ENCODE assay signal across 8 cellular contexts in genomic region chr12:82593901-82594396, GRCh38.
DNase-seq lines count a peak whose midpoint lies in the region; ATAC-seq and TF ChIP-seq lines count a peak whose summit lies in the region.

No MANE protein-coding gene starts in this region.

- TF ChIP-seq EP300 in transverse colon (IDR thresholded peaks at IDR 0.05; ENCODE audit: low read depth) = no peak

- DNase-seq in glomerular visceral epithelial cell (ENCODE audit: extremely low spot score) = peak; percentile 3
- no peak for DNase-seq in lower leg skin (ENCODE audit: low spot score in 2 of 2)
- no peak for DNase-seq in SIG-M5 treated with dmso at 0.1 percent for 504 hours (lab: John Stamatoyannopoulos, UW; ENCODE audit: unreplicated experiment)
- DNase-seq in activated effector memory CD4-positive, alpha-beta T cell treated with anti-CD3 and anti-CD28 coated beads, Interleukin-2, amount 50 U/mL, for 16 hours = no peak
- no peak for DNase-seq in transverse colon

- TF ChIP-seq POLR2A in lower leg skin (IDR thresholded peaks at IDR 0.05) = no peak
- TF ChIP-seq POLR2A in transverse colon (IDR thresholded peaks at IDR 0.05) = no peak

- H3K4me3 ChIP-seq in lower leg skin (ENCODE audit: low read depth, poor library complexity, severe bottlenecking) (no peak overlapping the region), transverse colon (no peak overlapping the region)

- intact Hi-C loops in lower leg skin (cut with DNase I; ENCODE audit: low total_unique reads) (no loop called here), transverse colon (cut with DNase I; ENCODE audit: low total_unique reads) (no loop called here)

- H3K27ac ChIP-seq in transverse colon = no peak overlapping the region

- ATAC-seq in GM18517 (IDR thresholded peaks at IDR 0.05; ENCODE audit: unreplicated experiment) (peak; percentile 93), GM21576 (IDR thresholded peaks at IDR 0.05; ENCODE audit: unreplicated experiment) (peak; percentile 92), HG03432 (IDR thresholded peaks at IDR 0.05; ENCODE audit: unreplicated experiment) (peak; percentile 95)

- WGBS in lower leg skin, 2 donors = 17 to 35% methylated on average over 1 of the region's 1 CpG
- 20 to 21% methylated on average over 1 of the region's 1 CpG for WGBS in transverse colon (ENCODE audit: low coverage in 1 of 2), 2 donors

- H3K4me1 ChIP-seq in transverse colon = no peaks in the 10 kb centered on the region

- H3K27me3 ChIP-seq in transverse colon = no peaks in the 10 kb centered on the region

- no peak for TF ChIP-seq CTCF in lower leg skin (IDR thresholded peaks at IDR 0.05)
- TF ChIP-seq CTCF in transverse colon (IDR thresholded peaks at IDR 0.05) = no peak

- H3K36me3 ChIP-seq in transverse colon = no peaks in the 10 kb centered on the region

- in situ Hi-C loops in transverse colon (cut with MboI; ENCODE audit: low pct_ligation_motif_present in 1 of 4, low pct_unique_long_range_greater_than_20kb in 1 of 4, low sequenced_read_pairs in 3 of 4) = no loop called here

- H3K9me3 ChIP-seq in transverse colon = no peaks in the 10 kb centered on the region
